ENCODE assay signal across 10 cellular contexts in the genomic region with DNA sequence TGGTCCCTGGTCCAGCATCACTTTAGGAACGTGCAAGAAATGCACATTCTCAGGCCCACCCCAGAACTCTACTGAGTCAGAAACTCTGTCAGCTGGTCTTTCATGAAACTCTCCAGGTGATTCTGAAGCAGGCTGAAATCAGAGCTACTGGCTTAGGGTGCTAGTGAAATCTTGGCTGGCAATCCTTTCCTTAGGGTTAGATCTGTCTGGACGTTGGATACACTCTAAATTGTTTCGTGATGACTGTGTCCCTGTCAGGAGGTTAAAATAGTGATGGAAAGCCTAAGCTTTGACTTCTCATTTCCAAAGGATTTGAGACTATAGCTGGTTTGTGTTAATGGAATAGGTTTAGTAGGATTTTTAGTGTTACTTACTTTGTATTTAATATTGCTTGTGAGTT.
DNase-seq lines count a peak whose midpoint lies in the region; ATAC-seq, FAIRE-seq and TF ChIP-seq lines count a peak whose summit lies in the region.
"Had no signal": no experiment of that assay in that cellular context is flagged by ENCODE, and none has a peak within 500 bp of the region (broad histone marks: within the 10 kb centered on the region; RNA-seq: fewer than 3 reads in every experiment).

No MANE protein-coding gene starts in this region.

- peak overlapping the region; percentile 93 for H3K27ac Mint-ChIP-seq in dendritic cell treated with granulocyte-macrophage colony-stimulating factor and Interleukin-4, amounts not matched to agents 40 ng/mL and 50 ng/mL, for 4 days
- peak overlapping the region; percentile 92 for H3K27ac Mint-ChIP-seq in mesothelial cell of epicardium
- H3K27ac Mint-ChIP-seq: activated naive CD4-positive, alpha-beta T cell treated with anti-CD3 and anti-CD28 coated beads, Interleukin-2, amount 50 U/mL, for 24 hours had no signal

- CTCF ChIA-PET in PC-3 (lab: Charles Lee) (no interaction called here), GM10248 (lab: Yijun Ruan, JAX) (interaction anchor here (0.9 to 4.3 kb wide), 4 partner anchors 12 to 36 kb away, joined by 3 to 15 read pairs (median 6); no protein-coding TSS in a partner anchor)

- no peaks in the 10 kb centered on the region for H3K27me3 ChIP-seq in PC-3 (ENCODE audit: low read length)

- intact Hi-C loops in PC-3 (cut with micrococcal nuclease) = loop anchor here (5.0 to 10.0 kb wide), 2 partner anchors 46 to 99 kb away; partner anchors contain the start of gene ARHGAP10
- intact Hi-C loops in dendritic cell treated with granulocyte-macrophage colony-stimulating factor and Interleukin-4, amounts not matched to agents 40 ng/mL and 50 ng/mL, for 4 days (cut with micrococcal nuclease) = no loop called here

- no TSS peak for BruUV-seq in PC-3 (replicated peaks; lab: Mats Ljungman, UMichigan)

- H3K4me2 ChIP-seq in PC-3 (ENCODE audit: low read length) = peak overlapping the region; percentile 84

- H3K9me3 Mint-ChIP-seq in dendritic cell treated with granulocyte-macrophage colony-stimulating factor and Interleukin-4, amounts not matched to agents 40 ng/mL and 50 ng/mL, for 4 days = no peaks in the 10 kb centered on the region
- H3K9me3 Mint-ChIP-seq in mesothelial cell of epicardium = no peaks in the 10 kb centered on the region
- H3K9me3 Mint-ChIP-seq: activated naive CD4-positive, alpha-beta T cell treated with anti-CD3 and anti-CD28 coated beads, Interleukin-2, amount 50 U/mL, for 24 hours had no signal

- peak; percentile 39 for ATAC-seq in PC-3

- H3K36me3 Mint-ChIP-seq in dendritic cell treated with granulocyte-macrophage colony-stimulating factor and Interleukin-4, amounts not matched to agents 40 ng/mL and 50 ng/mL, for 4 days (ENCODE audit: low read depth) = peaks cover 86% of the 10 kb centered on the region
- no peaks in the 10 kb centered on the region for H3K36me3 Mint-ChIP-seq in mesothelial cell of epicardium
- H3K36me3 Mint-ChIP-seq: activated naive CD4-positive, alpha-beta T cell treated with anti-CD3 and anti-CD28 coated beads, Interleukin-2, amount 50 U/mL, for 24 hours had no signal

- TF ChIP-seq CTCF in PC-3 (conservative IDR thresholded peaks at IDR 0.05; ENCODE audit: low read depth, low read length) = no peak
- TF ChIP-seq CTCF in mesothelial cell of epicardium (IDR thresholded peaks at IDR 0.05; ENCODE audit: unreplicated experiment) = no peak
- no peak for TF ChIP-seq CTCF in GM10248 (IDR thresholded peaks at IDR 0.05; ENCODE audit: control extremely low read depth, extremely low read depth, low read depth, missing control alignments)

- H3K4me1 ChIP-seq in PC-3 (ENCODE audit: insufficient read depth, low read length) = peaks cover 35% of the 10 kb centered on the region

- H3K9ac ChIP-seq in PC-3 (ENCODE audit: low read length) = peak overlapping the region; percentile 10; the same call in 1 of the 2 replicates

- no peaks in the 10 kb centered on the region for H4K20me1 ChIP-seq in PC-3 (ENCODE audit: low read length)

- H3K36me3 ChIP-seq in PC-3 (ENCODE audit: low read depth, low read length) = no peaks in the 10 kb centered on the region

- POLR2A ChIA-PET in PC-3 (lab: Charles Lee; ENCODE audit: unreplicated experiment) (no interaction called here), GM10248 (lab: Yijun Ruan, JAX) (no interaction called here)

- H3K4me1 Mint-ChIP-seq in dendritic cell treated with granulocyte-macrophage colony-stimulating factor and Interleukin-4, amounts not matched to agents 40 ng/mL and 50 ng/mL, for 4 days (ENCODE audit: low read depth) = peaks cover 87% of the 10 kb centered on the region
- peaks cover 62% of the 10 kb centered on the region for H3K4me1 Mint-ChIP-seq in mesothelial cell of epicardium
- H3K4me1 Mint-ChIP-seq: activated naive CD4-positive, alpha-beta T cell treated with anti-CD3 and anti-CD28 coated beads, Interleukin-2, amount 50 U/mL, for 24 hours had no signal

- no peak overlapping the region for H2AFZ ChIP-seq in PC-3 (ENCODE audit: low read length)

- no peak overlapping the region; the same call in 1 of the 2 replicates for H3K4me3 ChIP-seq in PC-3 (ENCODE audit: low read length)

- H3K9me2 ChIP-seq in PC-3 (replicated peaks; ENCODE audit: low read length) = no peaks in the 10 kb centered on the region

- peak overlapping the region; percentile 93 for H3K27ac ChIP-seq in PC-3 (ENCODE audit: low read length)

- H3K27me3 Mint-ChIP-seq in dendritic cell treated with granulocyte-macrophage colony-stimulating factor and Interleukin-4, amounts not matched to agents 40 ng/mL and 50 ng/mL, for 4 days = no peaks in the 10 kb centered on the region
- H3K27me3 Mint-ChIP-seq in mesothelial cell of epicardium (ENCODE audit: low read depth) = no peaks in the 10 kb centered on the region
- H3K27me3 Mint-ChIP-seq: activated naive CD4-positive, alpha-beta T cell treated with anti-CD3 and anti-CD28 coated beads, Interleukin-2, amount 50 U/mL, for 24 hours had no signal

- H3K79me2 ChIP-seq in PC-3 (ENCODE audit: low read length) = no peaks in the 10 kb centered on the region

- peak; percentile 55 for DNase-seq in PC-3
- no peak for DNase-seq in mesothelial cell of epicardium (ENCODE audit: low spot score in 2 of 2, unreplicated experiment in 2 of 2)
- peak; percentile 29 for DNase-seq in urothelium cell line (ENCODE audit: low spot score)
- no peak for DNase-seq in GM10248 (ENCODE audit: extremely low spot score)
- DNase-seq in activated CD4-positive, alpha-beta T cell treated with anti-CD3 and anti-CD28 coated beads, Interleukin-2, amount 50 U/mL, for 4 hours = no peak
- DNase-seq in activated CD4-positive, CD25-positive, alpha-beta regulatory T cell treated with anti-CD3 and anti-CD28 coated beads, Interleukin-2, amount 50 U/mL, for 72 hours = no peak
- DNase-seq: stimulated activated CD4-positive, alpha-beta T cell treated with anti-CD3 and anti-CD28 coated beads, Interleukin-15, amount 100 ng/mL, for 24 hours; T-helper 9 cell had no signal

- no peak for FAIRE-seq in urothelium cell line (lab: Jason Lieb, UNC)

- H3F3A ChIP-seq in PC-3 (ENCODE audit: low read length, unreplicated experiment) = peaks cover 9% of the 10 kb centered on the region

- no peak overlapping the region for H3K4me3 Mint-ChIP-seq in dendritic cell treated with granulocyte-macrophage colony-stimulating factor and Interleukin-4, amounts not matched to agents 40 ng/mL and 50 ng/mL, for 4 days
- H3K4me3 Mint-ChIP-seq in mesothelial cell of epicardium = no peak overlapping the region
- H3K4me3 Mint-ChIP-seq: activated naive CD4-positive, alpha-beta T cell treated with anti-CD3 and anti-CD28 coated beads, Interleukin-2, amount 50 U/mL, for 24 hours had no signal

- no peaks in the 10 kb centered on the region for H3K9me3 ChIP-seq in PC-3 (ENCODE audit: low read length)

Comparison
In these comparisons a context has a peak if more than half of its experiments do, and no peak if none do; other contexts are left out.
1. DNase-seq: peak in PC-3 (single experiment) and urothelium cell line (single experiment); none in mesothelial cell of epicardium (0 of 2), GM10248 (single experiment), activated CD4-positive, alpha-beta T cell treated with anti-CD3 and anti-CD28 coated beads, Interleukin-2, amount 50 U/mL, for 4 hours (0 of 2) and activated CD4-positive, CD25-positive, alpha-beta regulatory T cell treated with anti-CD3 and anti-CD28 coated beads, Interleukin-2, amount 50 U/mL, for 72 hours (single experiment).